1 cellular context compared by ENCODE assay signal in genomic region chr4:705278-706082, GRCh38.
TF ChIP-seq lines count a peak whose summit lies in the region.

TSS of gene PCGF3 (plus strand) at chr4:705832. CDS start at chr4:733681, 27,849 bp downstream.

TF ChIP-seq in HEK293, 187 proteins besides CTCF, POLR2A, EP300 and RAD21 (continued from another document):
- no peak; the same call in 1 of the 2 replicates for TF ChIP-seq KLF17 (tag by site-specific recombination; IDR thresholded peaks at IDR 0.05)
- peak; percentile 92 for TF ChIP-seq KLF9 (tag by site-specific recombination; IDR thresholded peaks at IDR 0.05; ENCODE audit: low read depth)
- TF ChIP-seq GLIS2 (tag by site-specific recombination; IDR thresholded peaks at IDR 0.05), result no peak
- TF ChIP-seq ZNF529 (tag by site-specific recombination; IDR thresholded peaks at IDR 0.05; ENCODE audit: insufficient replicate concordance), result no peak
- no peak for TF ChIP-seq PRDM2 (tag by site-specific recombination; IDR thresholded peaks at IDR 0.05; ENCODE audit: borderline replicate concordance)
- TF ChIP-seq ZNF837 (tag by site-specific recombination; IDR thresholded peaks at IDR 0.05), result no peak
- TF ChIP-seq YY2 (tag by site-specific recombination; IDR thresholded peaks at IDR 0.05), result no peak
TF ChIP-seq in HEK293: peak in this region for 16.
